Comparison of ENCODE assay signal across 1 cellular context in the genomic region with DNA sequence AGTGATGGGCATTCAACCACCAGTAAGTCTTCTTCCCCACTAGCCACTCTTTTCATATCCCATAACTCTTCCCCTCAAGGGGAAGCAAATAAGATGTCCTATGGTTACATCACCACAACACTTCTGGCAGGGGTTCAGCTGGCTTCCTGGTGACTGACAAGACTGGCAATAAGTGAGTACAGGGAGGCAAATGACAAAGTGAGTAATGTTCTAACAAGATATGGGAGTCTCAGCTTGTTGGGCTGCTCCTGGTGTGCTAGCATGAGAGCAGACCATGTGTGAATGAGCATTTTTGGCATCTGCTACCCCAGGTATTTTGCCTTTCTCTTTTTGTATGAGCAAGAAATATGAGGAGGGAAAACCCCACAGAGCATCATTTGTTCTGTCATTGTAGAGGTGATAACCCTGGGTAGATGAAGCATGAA.
TF ChIP-seq lines count a peak whose summit lies in the region.

No MANE protein-coding gene starts in this region.

TF ChIP-seq in SK-N-SH, 30 proteins besides CTCF, POLR2A, EP300 and RAD21 (continued from another document):
- TF ChIP-seq, protein P1, sequence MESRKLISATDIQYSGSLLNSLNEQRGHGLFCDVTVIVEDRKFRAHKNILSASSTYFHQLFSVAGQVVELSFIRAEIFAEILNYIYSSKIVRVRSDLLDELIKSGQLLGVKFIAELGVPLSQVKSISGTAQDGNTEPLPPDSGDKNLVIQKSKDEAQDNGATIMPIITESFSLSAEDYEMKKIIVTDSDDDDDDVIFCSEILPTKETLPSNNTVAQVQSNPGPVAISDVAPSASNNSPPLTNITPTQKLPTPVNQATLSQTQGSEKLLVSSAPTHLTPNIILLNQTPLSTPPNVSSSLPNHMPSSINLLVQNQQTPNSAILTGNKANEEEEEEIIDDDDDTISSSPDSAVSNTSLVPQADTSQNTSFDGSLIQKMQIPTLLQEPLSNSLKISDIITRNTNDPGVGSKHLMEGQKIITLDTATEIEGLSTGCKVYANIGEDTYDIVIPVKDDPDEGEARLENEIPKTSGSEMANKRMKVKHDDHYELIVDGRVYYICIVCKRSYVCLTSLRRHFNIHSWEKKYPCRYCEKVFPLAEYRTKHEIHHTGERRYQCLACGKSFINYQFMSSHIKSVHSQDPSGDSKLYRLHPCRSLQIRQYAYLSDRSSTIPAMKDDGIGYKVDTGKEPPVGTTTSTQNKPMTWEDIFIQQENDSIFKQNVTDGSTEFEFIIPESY (IDR thresholded peaks at IDR 0.05; ENCODE audit: borderline replicate concordance, low read depth), result no peak
- TF ChIP-seq POLR2AphosphoS5 (IDR thresholded peaks at IDR 0.05; ENCODE audit: low read depth, low read length) (no peak), RFX5 (IDR thresholded peaks at IDR 0.05; ENCODE audit: low read length) (no peak), TAF1 (IDR thresholded peaks at IDR 0.05; ENCODE audit: borderline replicate concordance, low read depth, low read length) (no peak), SIN3A (IDR thresholded peaks at IDR 0.05; ENCODE audit: borderline replicate concordance, low read depth, low read length) (no peak), FOXM1 (IDR thresholded peaks at IDR 0.05; ENCODE audit: low read depth) (no peak)
- TF ChIP-seq, protein P2, sequence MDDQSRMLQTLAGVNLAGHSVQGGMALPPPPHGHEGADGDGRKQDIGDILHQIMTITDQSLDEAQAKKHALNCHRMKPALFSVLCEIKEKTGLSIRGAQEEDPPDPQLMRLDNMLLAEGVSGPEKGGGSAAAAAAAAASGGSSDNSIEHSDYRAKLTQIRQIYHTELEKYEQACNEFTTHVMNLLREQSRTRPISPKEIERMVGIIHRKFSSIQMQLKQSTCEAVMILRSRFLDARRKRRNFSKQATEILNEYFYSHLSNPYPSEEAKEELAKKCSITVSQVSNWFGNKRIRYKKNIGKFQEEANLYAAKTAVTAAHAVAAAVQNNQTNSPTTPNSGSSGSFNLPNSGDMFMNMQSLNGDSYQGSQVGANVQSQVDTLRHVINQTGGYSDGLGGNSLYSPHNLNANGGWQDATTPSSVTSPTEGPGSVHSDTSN (IDR thresholded peaks at IDR 0.05), result 0 out of 2 replicates have a peak, but pooled peaks have one; percentile 13
